ENCODE assay signal across 16 cellular contexts in the genomic region with DNA sequence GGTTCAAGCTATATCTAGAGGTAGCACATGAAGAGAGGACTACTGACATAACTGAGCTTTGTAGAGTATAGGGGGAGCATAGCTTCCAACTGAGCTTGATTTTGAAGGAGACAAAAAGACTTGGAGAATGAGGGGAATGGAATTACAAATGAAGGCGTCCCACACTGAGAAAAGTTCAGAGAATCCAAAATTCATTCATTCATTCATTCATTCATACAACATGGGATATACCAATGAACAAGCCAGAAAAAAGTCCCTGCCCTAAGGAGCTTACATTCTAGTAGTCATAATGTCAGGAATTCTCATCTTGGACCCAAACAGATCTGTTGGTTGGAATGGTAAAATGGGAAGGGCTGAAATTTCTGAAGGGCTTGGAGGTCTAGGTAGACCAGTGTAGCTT.
DNase-seq lines count a peak whose midpoint lies in the region; ATAC-seq, FAIRE-seq and TF ChIP-seq lines count a peak whose summit lies in the region.
"Had no signal": no experiment of that assay in that cellular context is flagged by ENCODE, and none has a peak within 500 bp of the region (broad histone marks: within the 10 kb centered on the region; RNA-seq: fewer than 3 reads in every experiment).

No MANE protein-coding gene starts in this region.

- TF ChIP-seq CTCF in activated B cell treated with CpG ODN at 0.5 μM for 24 hours (IDR thresholded peaks at IDR 0.05), result no peak
- no peak for TF ChIP-seq CTCF in esophagus squamous epithelium (IDR thresholded peaks at IDR 0.05)

- no peak overlapping the region for H3K4me3 Mint-ChIP-seq in activated B cell treated with CpG ODN at 0.5 μM for 24 hours
- no peak overlapping the region for H3K4me3 Mint-ChIP-seq in stimulated activated memory B cell treated with anti-CD40 and anti-IgM and Interleukin-4, amounts not matched to agents 10 μg/mL and 1 μg/mL and 100 μg/mL, for 72 hours
- H3K4me3 Mint-ChIP-seq: H9 had no signal

- no peak for ATAC-seq in activated B cell treated with CpG ODN at 0.5 μM for 24 hours (ENCODE audit: low read depth)
- no peak for ATAC-seq in stimulated activated memory B cell treated with anti-CD40 and anti-IgM and Interleukin-4, amounts not matched to agents 10 μg/mL and 1 μg/mL and 100 μg/mL, for 72 hours
- ATAC-seq in GM21360 (IDR thresholded peaks at IDR 0.05; ENCODE audit: unreplicated experiment), result no peak

- H3K4me1 ChIP-seq in esophagus squamous epithelium, result peaks cover 5 to 59% (median 24%) of the 10 kb centered on the region in 3 donors

- no peak for TF ChIP-seq POLR2A in esophagus squamous epithelium (IDR thresholded peaks at IDR 0.05)

- H3K27me3 Mint-ChIP-seq in activated B cell treated with CpG ODN at 0.5 μM for 24 hours, result no peaks in the 10 kb centered on the region
- H3K27me3 Mint-ChIP-seq in stimulated activated memory B cell treated with anti-CD40 and anti-IgM and Interleukin-4, amounts not matched to agents 10 μg/mL and 1 μg/mL and 100 μg/mL, for 72 hours, result no peaks in the 10 kb centered on the region

- H3K4me1 Mint-ChIP-seq in activated B cell treated with CpG ODN at 0.5 μM for 24 hours, result peaks cover 95% of the 10 kb centered on the region
- H3K4me1 Mint-ChIP-seq in stimulated activated memory B cell treated with anti-CD40 and anti-IgM and Interleukin-4, amounts not matched to agents 10 μg/mL and 1 μg/mL and 100 μg/mL, for 72 hours, result peaks cover 78% of the 10 kb centered on the region

- peak; percentile 15 for FAIRE-seq in GM18507 (lab: Jason Lieb, UNC)

- CTCF ChIA-PET in activated B cell treated with CpG ODN at 0.5 μM for 24 hours (lab: Charles Lee), result interaction anchor here (1.0 to 5.0 kb wide), 5 partner anchors 15 to 124 kb away, joined by 3 to 39 read pairs (median 10); partner anchors contain the start of gene TCTN3

- WGBS in esophagus squamous epithelium, 2 donors, result 83 to 88% methylated on average over 1 of the region's 1 CpG

- POLR2A ChIA-PET in activated B cell treated with CpG ODN at 0.5 μM for 24 hours (lab: Charles Lee), result interaction anchor here (1.0 to 7.5 kb wide), 3 partner anchors 11 to 60 kb away, joined by 3 to 167 read pairs (median 120); partner anchors contain the start of gene ENTPD1

- no peaks in the 10 kb centered on the region for H3K36me3 ChIP-seq in esophagus squamous epithelium

- H3K4me3 ChIP-seq in esophagus squamous epithelium, result no peak overlapping the region
- H3K4me3 ChIP-seq: PC-9 had no signal

- H3K27ac Mint-ChIP-seq in activated B cell treated with CpG ODN at 0.5 μM for 24 hours, result peak overlapping the region; percentile 87
- peak overlapping the region; percentile 75 for H3K27ac Mint-ChIP-seq in stimulated activated memory B cell treated with anti-CD40 and anti-IgM and Interleukin-4, amounts not matched to agents 10 μg/mL and 1 μg/mL and 100 μg/mL, for 72 hours
- H3K27ac Mint-ChIP-seq: H9 had no signal

- peak overlapping the region in 3 of 4 donors; percentile 51 to 68 (median 68) for H3K27ac ChIP-seq in esophagus squamous epithelium
- H3K27ac ChIP-seq: PC-9 had no signal

- peaks cover 47% of the 10 kb centered on the region for H3K36me3 Mint-ChIP-seq in activated B cell treated with CpG ODN at 0.5 μM for 24 hours (ENCODE audit: low read depth)
- peaks cover 56% of the 10 kb centered on the region for H3K36me3 Mint-ChIP-seq in stimulated activated memory B cell treated with anti-CD40 and anti-IgM and Interleukin-4, amounts not matched to agents 10 μg/mL and 1 μg/mL and 100 μg/mL, for 72 hours

- no peaks in the 10 kb centered on the region for H3K27me3 ChIP-seq in esophagus squamous epithelium

- intact Hi-C loops in activated B cell treated with CpG ODN at 0.5 μM for 24 hours (cut with micrococcal nuclease) (no loop called here), esophagus squamous epithelium (cut with DNase I) (no loop called here)

- DNase-seq in GM18507 (ENCODE audit: extremely low spot score, insufficient read length, low read depth), result no peak
- DNase-seq in activated B cell treated with CpG ODN at 0.5 μM for 24 hours, result no peak
- DNase-seq in esophagus squamous epithelium (lab: John Stamatoyannopoulos, UW), result no peak
- no peak for DNase-seq in stimulated activated CD8-positive, alpha-beta memory T cell treated with anti-CD3 and anti-CD28 coated beads, Interleukin-4, amount 100 ng/mL, for 48 hours
- no peak for DNase-seq in NCI-H526 (lab: John Stamatoyannopoulos, UW)
- no peak for DNase-seq in RKO (ENCODE audit: low spot score)
- DNase-seq: AML-193, COR-L47, DMS153, H9, NCI-H187, NCI-H446, NCI-H774 had no signal

- H3K9me3 Mint-ChIP-seq in activated B cell treated with CpG ODN at 0.5 μM for 24 hours, result peaks cover 2% of the 10 kb centered on the region
- peaks cover 3% of the 10 kb centered on the region for H3K9me3 Mint-ChIP-seq in stimulated activated memory B cell treated with anti-CD40 and anti-IgM and Interleukin-4, amounts not matched to agents 10 μg/mL and 1 μg/mL and 100 μg/mL, for 72 hours

- H3K9me3 ChIP-seq in esophagus squamous epithelium, result no peaks in the 10 kb centered on the region
